ENCODE assay signal across 25 cellular contexts in genomic region chr1:116302281-116302680, GRCh38.
"Had no signal": no experiment of that assay in that cellular context is flagged by ENCODE, and none has a peak within 500 bp of the region (broad histone marks: within the 10 kb centered on the region; RNA-seq: fewer than 3 reads in every experiment).

No MANE protein-coding gene starts in this region.

- FAIRE-seq: colon, endothelial cell of umbilical vein, islet of Langerhans, keratinocyte had no signal

- ATAC-seq: gastrocnemius medialis, heart right ventricle, left colon, left lung, left ventricle myocardium superior had no signal

- H3K9me3 ChIP-seq: esophagus squamous epithelium, gastrocnemius medialis had no signal

- H3K27ac ChIP-seq: coronary artery, dorsolateral prefrontal cortex, esophagus squamous epithelium, gastrocnemius medialis, heart right ventricle, left lung had no signal

- H3K27me3 ChIP-seq: dorsolateral prefrontal cortex, esophagus squamous epithelium, gastrocnemius medialis, heart right ventricle, left lung had no signal

- H3K4me3 ChIP-seq: coronary artery, dorsolateral prefrontal cortex, esophagus squamous epithelium, gastrocnemius medialis, heart right ventricle, left lung, lung had no signal

- DNase-seq: dermis blood vessel endothelial cell; dorsolateral prefrontal cortex; effector CD4-positive, alpha-beta T cell; effector memory CD4-positive, alpha-beta T cell; esophagus squamous epithelium; foreskin fibroblast; foreskin melanocyte; gastrocnemius medialis; glutamatergic neuron; head of caudate nucleus; heart right ventricle; hippocampal formation; kidney glomerular epithelial cell; left colon; left lung; left ventricle myocardium superior; mammary epithelial cell; mesendoderm; midbrain had no signal

- H3K4me1 ChIP-seq: gastrocnemius medialis, heart right ventricle, left lung had no signal

- H3K36me3 ChIP-seq: esophagus squamous epithelium, gastrocnemius medialis, heart right ventricle, left lung had no signal
